1 cellular context compared by ENCODE assay signal in the genomic region with DNA sequence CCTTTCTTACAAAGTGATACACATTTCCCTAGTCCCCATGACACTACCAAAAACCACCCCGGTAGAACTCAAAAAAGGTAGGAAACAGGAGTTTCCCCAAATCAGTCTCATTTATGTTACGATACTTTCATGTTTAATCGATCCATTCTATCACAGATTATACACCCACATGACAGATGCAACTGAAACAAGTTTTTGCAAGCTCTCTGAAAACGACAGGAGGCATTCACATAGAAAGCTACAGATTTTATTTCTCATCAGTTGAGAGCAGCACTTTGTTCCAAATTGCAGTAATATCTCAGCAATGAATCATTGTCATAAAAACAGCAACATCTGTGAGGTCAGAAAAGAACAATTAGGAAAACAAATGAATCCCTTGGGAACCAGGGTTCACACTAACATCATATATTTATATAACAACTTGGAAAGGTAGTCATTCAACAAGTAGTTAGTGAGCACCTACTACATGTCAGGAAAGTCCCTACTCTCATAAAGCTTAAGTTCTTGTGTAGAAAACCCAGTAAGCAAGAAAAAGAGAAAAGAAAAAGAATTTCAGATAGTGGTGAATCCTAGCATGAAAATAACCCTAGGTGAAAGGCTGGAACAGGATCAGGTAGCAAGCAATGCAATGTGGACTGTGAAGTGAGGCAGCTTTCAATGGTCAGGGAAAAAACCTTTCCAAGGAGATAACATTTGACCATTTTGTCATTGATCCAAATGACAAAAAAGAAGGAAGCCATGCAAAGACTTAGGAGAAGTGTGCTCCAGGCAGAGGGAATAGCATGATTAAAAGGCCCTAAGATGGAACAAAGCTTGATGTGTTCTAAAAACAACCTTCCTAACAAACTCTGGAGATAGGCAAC.
TF ChIP-seq lines count a peak whose summit lies in the region.

No MANE protein-coding gene starts in this region.

TF ChIP-seq in HepG2, 621 proteins besides CTCF, POLR2A, EP300 and RAD21:
- TF ChIP-seq POLR2AphosphoS5 (IDR thresholded peaks at IDR 0.05; ENCODE audit: low read depth, low read length), result no peak
- no peak for TF ChIP-seq ZNF501 (CRISPR knock-in tag; IDR thresholded peaks at IDR 0.05)
- TF ChIP-seq ISL2 (CRISPR knock-in tag; IDR thresholded peaks at IDR 0.05), result no peak
- TF ChIP-seq, protein P1, sequence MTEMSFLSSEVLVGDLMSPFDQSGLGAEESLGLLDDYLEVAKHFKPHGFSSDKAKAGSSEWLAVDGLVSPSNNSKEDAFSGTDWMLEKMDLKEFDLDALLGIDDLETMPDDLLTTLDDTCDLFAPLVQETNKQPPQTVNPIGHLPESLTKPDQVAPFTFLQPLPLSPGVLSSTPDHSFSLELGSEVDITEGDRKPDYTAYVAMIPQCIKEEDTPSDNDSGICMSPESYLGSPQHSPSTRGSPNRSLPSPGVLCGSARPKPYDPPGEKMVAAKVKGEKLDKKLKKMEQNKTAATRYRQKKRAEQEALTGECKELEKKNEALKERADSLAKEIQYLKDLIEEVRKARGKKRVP (CRISPR knock-in tag; IDR thresholded peaks at IDR 0.05), result no peak
- TF ChIP-seq, protein P2, sequence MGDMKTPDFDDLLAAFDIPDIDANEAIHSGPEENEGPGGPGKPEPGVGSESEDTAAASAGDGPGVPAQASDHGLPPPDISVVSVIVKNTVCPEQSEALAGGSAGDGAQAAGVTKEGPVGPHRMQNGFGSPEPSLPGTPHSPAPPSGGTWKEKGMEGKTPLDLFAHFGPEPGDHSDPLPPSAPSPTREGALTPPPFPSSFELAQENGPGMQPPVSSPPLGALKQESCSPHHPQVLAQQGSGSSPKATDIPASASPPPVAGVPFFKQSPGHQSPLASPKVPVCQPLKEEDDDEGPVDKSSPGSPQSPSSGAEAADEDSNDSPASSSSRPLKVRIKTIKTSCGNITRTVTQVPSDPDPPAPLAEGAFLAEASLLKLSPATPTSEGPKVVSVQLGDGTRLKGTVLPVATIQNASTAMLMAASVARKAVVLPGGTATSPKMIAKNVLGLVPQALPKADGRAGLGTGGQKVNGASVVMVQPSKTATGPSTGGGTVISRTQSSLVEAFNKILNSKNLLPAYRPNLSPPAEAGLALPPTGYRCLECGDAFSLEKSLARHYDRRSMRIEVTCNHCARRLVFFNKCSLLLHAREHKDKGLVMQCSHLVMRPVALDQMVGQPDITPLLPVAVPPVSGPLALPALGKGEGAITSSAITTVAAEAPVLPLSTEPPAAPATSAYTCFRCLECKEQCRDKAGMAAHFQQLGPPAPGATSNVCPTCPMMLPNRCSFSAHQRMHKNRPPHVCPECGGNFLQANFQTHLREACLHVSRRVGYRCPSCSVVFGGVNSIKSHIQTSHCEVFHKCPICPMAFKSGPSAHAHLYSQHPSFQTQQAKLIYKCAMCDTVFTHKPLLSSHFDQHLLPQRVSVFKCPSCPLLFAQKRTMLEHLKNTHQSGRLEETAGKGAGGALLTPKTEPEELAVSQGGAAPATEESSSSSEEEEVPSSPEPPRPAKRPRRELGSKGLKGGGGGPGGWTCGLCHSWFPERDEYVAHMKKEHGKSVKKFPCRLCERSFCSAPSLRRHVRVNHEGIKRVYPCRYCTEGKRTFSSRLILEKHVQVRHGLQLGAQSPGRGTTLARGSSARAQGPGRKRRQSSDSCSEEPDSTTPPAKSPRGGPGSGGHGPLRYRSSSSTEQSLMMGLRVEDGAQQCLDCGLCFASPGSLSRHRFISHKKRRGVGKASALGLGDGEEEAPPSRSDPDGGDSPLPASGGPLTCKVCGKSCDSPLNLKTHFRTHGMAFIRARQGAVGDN (CRISPR knock-in tag; IDR thresholded peaks at IDR 0.05), result no peak
- no peak for TF ChIP-seq ISX (CRISPR knock-in tag; conservative IDR thresholded peaks at IDR 0.05)
- TF ChIP-seq ZNF296 (CRISPR knock-in tag; conservative IDR thresholded peaks at IDR 0.05), result no peak
- peak; percentile 76 for TF ChIP-seq ZNF3 (CRISPR knock-in tag; IDR thresholded peaks at IDR 0.05)
